In the genomic region with DNA sequence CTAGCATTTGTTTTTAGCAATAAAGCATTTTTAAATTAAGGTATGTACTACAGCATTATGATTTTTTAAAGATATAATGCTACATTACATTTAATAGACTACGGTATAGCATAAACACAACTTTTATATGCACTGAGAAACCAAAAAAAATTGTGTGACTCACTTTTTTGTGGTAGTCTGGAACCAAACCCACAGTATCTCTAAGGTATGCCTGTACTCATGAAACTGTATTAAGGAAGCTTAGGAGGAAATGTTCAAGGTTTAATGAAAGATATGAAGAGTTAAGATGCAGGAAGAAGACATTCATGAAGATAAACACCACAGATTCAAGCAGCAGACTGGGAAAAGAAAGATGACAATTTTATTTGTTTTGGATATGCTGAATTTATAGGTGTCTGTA, we compare ENCODE assay signal across 12 cellular contexts. TPM values are rescaled to one million over a fixed set of nuclear protein-coding genes. Genes with fewer than 3 reads are reported as not detected.
DNase-seq lines count a peak whose midpoint lies in the region; TF ChIP-seq lines count a peak whose summit lies in the region.
"Had no signal": no experiment of that assay in that cellular context is flagged by ENCODE, and none has a peak within 500 bp of the region (broad histone marks: within the 10 kb centered on the region; RNA-seq: fewer than 3 reads in every experiment).

No MANE protein-coding gene starts in this region.

- peaks cover 8% of the 10 kb centered on the region for H3K4me1 ChIP-seq in mesodermal cell (ENCODE audit: control insufficient read depth, insufficient read depth, low read length, poor library complexity, severe bottlenecking)

- peaks cover 4% of the 10 kb centered on the region for H3K36me3 ChIP-seq in mesodermal cell (ENCODE audit: control insufficient read depth, insufficient read depth, low read length)
- H3K36me3 ChIP-seq: prostate gland had no signal

- H3K27ac ChIP-seq in mesodermal cell (ENCODE audit: low read depth, low read length, severe bottlenecking) = peak overlapping the region; percentile 25
- H3K27ac ChIP-seq: PC-9, prostate gland had no signal

- peak; percentile 33 for DNase-seq in AG10803 (ENCODE audit: low read depth)
- DNase-seq in Jurkat, Clone E6-1 (ENCODE audit: low read depth, low spot score) = peak; percentile 11
- peak; percentile 58 for DNase-seq in astrocyte of the hippocampus (ENCODE audit: low read depth, low spot score)
- no peak for DNase-seq in AG20443 (ENCODE audit: low spot score)
- no peak for DNase-seq in DMS114 treated with DMSO at 0.1 percent for 48 hours (lab: John Stamatoyannopoulos, UW; ENCODE audit: unreplicated experiment)
- DNase-seq in nucleus accumbens (lab: John Stamatoyannopoulos, UW) = no peak
- DNase-seq in GM20000 (ENCODE audit: low spot score) = no peak
- DNase-seq: NCI-H345; PC-9; stimulated activated CD4-positive, alpha-beta T cell treated with anti-CD3 and anti-CD28 coated beads, Interleukin-2, amount 100 ng/mL, for 24 hours had no signal

- H3K4me3 ChIP-seq in AG10803 (ENCODE audit: low read length) (no peak overlapping the region), mesodermal cell (ENCODE audit: extremely low read depth, insufficient read depth, low read length, poor library complexity, severe bottlenecking) (no peak overlapping the region)
- H3K4me3 ChIP-seq in Jurkat, Clone E6-1 (ENCODE audit: low read length) = no peak overlapping the region
- H3K4me3 ChIP-seq: PC-9, prostate gland had no signal

- WGBS in mesodermal cell (ENCODE audit: insufficient coverage in 2 of 2), 2 experiments = no CpG with 5 or more reads among the region's 1 CpG

- H3K9me3 ChIP-seq in mesodermal cell (ENCODE audit: control insufficient read depth, low read length) = no peaks in the 10 kb centered on the region
- H3K9me3 ChIP-seq: prostate gland had no signal

- TF ChIP-seq CTCF in AG10803 (conservative IDR thresholded peaks at IDR 0.05; ENCODE audit: low read length) (no peak), GM20000 (IDR thresholded peaks at IDR 0.05; ENCODE audit: extremely low read depth, missing control alignments) (no peak)

RNA-seq across cellular contexts. Expression of gene PPP1R12A, which starts 51.7 kb away (rescaled TPM):
- polyA plus RNA-seq in Jurkat, Clone E6-1 (2012; ENCODE audit: insufficient read depth, insufficient read length) = 55.6 TPM
- 63.6 TPM for polyA plus RNA-seq in mesodermal cell (2013, experiment 1 of 2)
- polyA plus RNA-seq in mesodermal cell (2013, experiment 2 of 2) = 81.6 TPM

Comparison
In these comparisons a context has a peak if more than half of its experiments do, and no peak if none do; other contexts are left out.
1. DNase-seq: peak in AG10803 (single experiment), Jurkat, Clone E6-1 (single experiment) and astrocyte of the hippocampus (single experiment); none in AG20443 (single experiment), DMS114 treated with DMSO at 0.1 percent for 48 hours (single experiment), nucleus accumbens (0 of 56) and GM20000 (single experiment).